Comparison of ENCODE assay signal across 8 cellular contexts in genomic region chr7:6706666-6707407, GRCh38. TPM values are rescaled to one million over a fixed set of nuclear protein-coding genes. Genes with fewer than 3 reads are reported as not detected.
DNase-seq lines count a peak whose midpoint lies in the region; ATAC-seq and TF ChIP-seq lines count a peak whose summit lies in the region.

Gene ZNF12, minus strand, starts transcription at chr7:6706947. Its CDS starts 1,774 bp downstream, at chr7:6705173.

- H3K4me1 ChIP-seq in prostate gland (replicated peaks): peaks cover 5% of the 10 kb centered on the region

- peak within 1 kb of the TSS; percentile 69 to 75 for H3K27ac ChIP-seq in prostate gland

- peak within 1 kb of the TSS; percentile 90 for H3K4me3 Mint-ChIP-seq in T-helper 17 cell

- peak; percentile 70 for TF ChIP-seq POLR2A in prostate gland (IDR thresholded peaks at IDR 0.05)

- no peaks in the 10 kb centered on the region for H3K36me3 ChIP-seq in prostate gland

- intact Hi-C loops in left ventricle myocardium superior (cut with micrococcal nuclease) (no loop called here), prostate gland (cut with DNase I) (loop anchor here (2.0 to 5.0 kb wide), 2 partner anchors 22 to 70 kb away; partner anchors contain the start of gene ZNF316)

- peaks cover 11% of the 10 kb centered on the region for H3K36me3 Mint-ChIP-seq in T-helper 17 cell (ENCODE audit: low read depth)

- H3K9me3 ChIP-seq in T-helper 17 cell (ENCODE audit: control insufficient read depth, low read length, poor library complexity, severe bottlenecking) (no peaks in the 10 kb centered on the region), prostate gland (no peaks in the 10 kb centered on the region)

- peaks cover 8% of the 10 kb centered on the region for H3K27me3 Mint-ChIP-seq in T-helper 17 cell

- ATAC-seq in GM18502 (IDR thresholded peaks at IDR 0.05; ENCODE audit: poor library complexity, unreplicated experiment) (peak; percentile 92), HG02943 (IDR thresholded peaks at IDR 0.05; ENCODE audit: low read depth, unreplicated experiment) (peak; percentile 92), T-helper 17 cell (peak; percentile 84), left ventricle myocardium superior (peak; percentile 100)

- DNase-seq in NCI-H187 (lab: John Stamatoyannopoulos, UW) (peak; percentile 66 to 80), T-helper 17 cell (peak; percentile 87 to 90 (median 89)), amygdala (lab: John Stamatoyannopoulos, UW) (peak; percentile 61 to 96 (median 88)), left ventricle myocardium superior (peak; percentile 99), prostate gland (ENCODE audit: low spot score) (peak; percentile 94), ureter (ENCODE audit: low spot score) (peak; percentile 97)

- peak within 1 kb of the TSS; percentile 85 to 97 for H3K4me3 ChIP-seq in prostate gland

- H3K4me1 Mint-ChIP-seq in T-helper 17 cell: peaks cover 35% of the 10 kb centered on the region

- 2% methylated on average over 45 of the region's 65 CpGs for WGBS in prostate gland

- peak in 2 of 4 experiments; percentile 10 to 26 for TF ChIP-seq CTCF in prostate gland (IDR thresholded peaks at IDR 0.05)

- no peaks in the 10 kb centered on the region for H3K27me3 ChIP-seq in prostate gland (replicated peaks; ENCODE audit: insufficient read depth)

- peak within 1 kb of the TSS; percentile 87 for H3K27ac Mint-ChIP-seq in T-helper 17 cell

RNA-seq across cellular contexts. Expression of gene ZNF12, which starts in this region (rescaled TPM):
- 10 to 100 TPM; 26.1 to 26.5 TPM for total RNA-seq in T-helper 17 cell
- 15.5 TPM for total RNA-seq in left ventricle myocardium superior
- 10 to 100 TPM; 22.1 to 24.1 TPM for total RNA-seq in prostate gland
- total RNA-seq in ureter: 29.0 TPM

Comparison
In these comparisons a context has a peak if more than half of its experiments do, and no peak if none do; other contexts are left out.
1. Peak in every context shown above with its lines: DNase-seq, ATAC-seq, H3K4me3 ChIP-seq and H3K27ac ChIP-seq.